9 cellular contexts compared by ENCODE assay signal in genomic region chr9:127223810-127224177, GRCh38. TPM values are rescaled to one million over a fixed set of nuclear protein-coding genes. Genes with fewer than 3 reads are reported as not detected.
A peak's percentile ranks its signal among the peaks of the same experiment; 100 is the strongest.
DNase-seq lines count a peak whose midpoint lies in the region; ATAC-seq and TF ChIP-seq lines count a peak whose summit lies in the region.
"Had no signal": no experiment of that assay in that cellular context is flagged by ENCODE, and none has a peak within 500 bp of the region (broad histone marks: within the 10 kb centered on the region; RNA-seq: fewer than 3 reads in every experiment).

No MANE protein-coding gene starts in this region.

- H3K4me3 Mint-ChIP-seq in osteocyte (ENCODE audit: unreplicated experiment) = peak overlapping the region; percentile 82

- H3K4me1 Mint-ChIP-seq in osteocyte (ENCODE audit: unreplicated experiment) = peaks cover 14% of the 10 kb centered on the region

- no peaks in the 10 kb centered on the region for H3K9me3 Mint-ChIP-seq in osteocyte (ENCODE audit: unreplicated experiment)

- intact Hi-C loops in OCI-LY7 (cut with micrococcal nuclease; ENCODE audit: unreplicated experiment) = loop anchor here (2.0 kb wide), 2 partner anchors 173 to 225 kb away; partner anchors contain the start of gene SLC2A8

- H3K36me3 Mint-ChIP-seq in osteocyte (ENCODE audit: unreplicated experiment) = no peaks in the 10 kb centered on the region

- H3K79me2 ChIP-seq in OCI-LY7 (ENCODE audit: insufficient read depth, low read depth, low read length) (no peaks in the 10 kb centered on the region), Karpas-422 (ENCODE audit: low read length) (no peaks in the 10 kb centered on the region)

- H3K4me1 ChIP-seq in OCI-LY7 (ENCODE audit: insufficient read depth, low read length, poor library complexity, severe bottlenecking) = peaks cover 46% of the 10 kb centered on the region
- H3K4me1 ChIP-seq in Karpas-422 (ENCODE audit: low read length) = peaks cover 17% of the 10 kb centered on the region

- DNase-seq in COLO668 (lab: John Stamatoyannopoulos, UW; ENCODE audit: unreplicated experiment) (peak; percentile 43), OCI-LY7 (ENCODE audit: low spot score) (no peak), epithelial cell of esophagus (ENCODE audit: low read depth) (no peak), osteocyte (ENCODE audit: extremely low spot score, unreplicated experiment) (no peak), Karpas-422 (no peak), LoVo (ENCODE audit: low spot score) (no peak), DMS153 (lab: John Stamatoyannopoulos, UW) (no peak)

- BruUV-seq in OCI-LY7 (replicated peaks; lab: Mats Ljungman, UMichigan) = no TSS peak

- H3K9me3 ChIP-seq in OCI-LY7 (ENCODE audit: low read length) = no peaks in the 10 kb centered on the region
- no peaks in the 10 kb centered on the region for H3K9me3 ChIP-seq in Karpas-422 (ENCODE audit: low read length)
- H3K9me3 ChIP-seq: pancreas had no signal

- TF ChIP-seq CTCF in OCI-LY7 (conservative IDR thresholded peaks at IDR 0.05; ENCODE audit: low read length) = 0 out of 2 replicates have a peak, but pooled peaks have one; percentile 34
- TF ChIP-seq CTCF in epithelial cell of esophagus (IDR thresholded peaks at IDR 0.05; ENCODE audit: insufficient read depth, low read depth, low read length, missing control alignments) = no peak
- no peak for TF ChIP-seq CTCF in osteocyte (IDR thresholded peaks at IDR 0.05)

- H3K4me2 ChIP-seq in OCI-LY7 (ENCODE audit: low read length) = peak overlapping the region; percentile 91
- H3K4me2 ChIP-seq in Karpas-422 (ENCODE audit: low read depth, low read length, poor library complexity, severe bottlenecking) = no peak overlapping the region

- ATAC-seq in HG02938 (IDR thresholded peaks at IDR 0.05; ENCODE audit: unreplicated experiment) = no peak

- H3K27ac Mint-ChIP-seq in osteocyte (ENCODE audit: unreplicated experiment) = no peak overlapping the region

- H3K9me2 ChIP-seq in OCI-LY7 (ENCODE audit: insufficient read depth, low read length) = no peaks in the 10 kb centered on the region
- no peaks in the 10 kb centered on the region for H3K9me2 ChIP-seq in Karpas-422 (replicated peaks; ENCODE audit: insufficient read depth, low read length)

- H4K20me1 ChIP-seq in OCI-LY7 (ENCODE audit: insufficient read depth, low read length) = no peaks in the 10 kb centered on the region
- H4K20me1 ChIP-seq in Karpas-422 (ENCODE audit: insufficient read depth, low read depth, low read length) = no peaks in the 10 kb centered on the region

- peaks cover 16% of the 10 kb centered on the region for H3K27me3 Mint-ChIP-seq in osteocyte (ENCODE audit: unreplicated experiment)

- no peaks in the 10 kb centered on the region for H3K27me3 ChIP-seq in Karpas-422 (ENCODE audit: low read length)
- H3K27me3 ChIP-seq: pancreas had no signal

- peak overlapping the region; percentile 75 for H3K4me3 ChIP-seq in OCI-LY7 (ENCODE audit: low read depth, low read length, poor library complexity, severe bottlenecking)
- H3K4me3 ChIP-seq in epithelial cell of esophagus (ENCODE audit: low read length) = peak overlapping the region; percentile 15
- no peak overlapping the region for H3K4me3 ChIP-seq in Karpas-422 (ENCODE audit: low read length)

- POLR2A ChIA-PET in OCI-LY7 (lab: Charles Lee) = interaction anchor here (0.9 to 1.8 kb wide), 3 partner anchors 21 to 309 kb away, joined by 3 to 9 read pairs (median 5); partner anchors contain the start of gene RALGPS1

- no peak overlapping the region for H3K9ac ChIP-seq in Karpas-422 (ENCODE audit: low read length)

- peak overlapping the region; percentile 45; the same call in 1 of the 2 replicates for H2AFZ ChIP-seq in OCI-LY7 (ENCODE audit: low read length)
- H2AFZ ChIP-seq in Karpas-422 (ENCODE audit: low read length) = no peak overlapping the region

- CTCF ChIA-PET in OCI-LY7 (lab: Charles Lee; ENCODE audit: unreplicated experiment) = interaction anchor here (0.6 kb wide), 1 partner anchor 173 kb away, joined by 3 read pairs; no protein-coding TSS in a partner anchor

- H3K36me3 ChIP-seq in OCI-LY7 (ENCODE audit: insufficient read depth, low read length) (no peaks in the 10 kb centered on the region), Karpas-422 (ENCODE audit: insufficient read depth, low read length) (no peaks in the 10 kb centered on the region)
- H3K36me3 ChIP-seq: pancreas had no signal

- H3K27ac ChIP-seq in OCI-LY7 (ENCODE audit: low read depth, low read length, poor library complexity, severe bottlenecking) (no peak overlapping the region), Karpas-422 (ENCODE audit: low read length) (no peak overlapping the region)

RNA-seq across cellular contexts. Expression of gene GARNL3, which starts 40.8 kb away (rescaled TPM):
- 17.2 and 21.1 TPM in 2 replicates for total RNA-seq in OCI-LY7 (2014; rRNA removed; shearing (Covaris generic))
- 16.1 and 23.2 TPM in 2 replicates for total RNA-seq in OCI-LY7 (2022)
- 5.3 and 6.0 TPM in 2 replicates for total RNA-seq in osteocyte
- 1.2 and 2.2 TPM in 2 replicates for total RNA-seq in Karpas-422 (2014; rRNA removed; shearing (Covaris generic); ENCODE audit: low replicate concordance)
